In the genomic region with DNA sequence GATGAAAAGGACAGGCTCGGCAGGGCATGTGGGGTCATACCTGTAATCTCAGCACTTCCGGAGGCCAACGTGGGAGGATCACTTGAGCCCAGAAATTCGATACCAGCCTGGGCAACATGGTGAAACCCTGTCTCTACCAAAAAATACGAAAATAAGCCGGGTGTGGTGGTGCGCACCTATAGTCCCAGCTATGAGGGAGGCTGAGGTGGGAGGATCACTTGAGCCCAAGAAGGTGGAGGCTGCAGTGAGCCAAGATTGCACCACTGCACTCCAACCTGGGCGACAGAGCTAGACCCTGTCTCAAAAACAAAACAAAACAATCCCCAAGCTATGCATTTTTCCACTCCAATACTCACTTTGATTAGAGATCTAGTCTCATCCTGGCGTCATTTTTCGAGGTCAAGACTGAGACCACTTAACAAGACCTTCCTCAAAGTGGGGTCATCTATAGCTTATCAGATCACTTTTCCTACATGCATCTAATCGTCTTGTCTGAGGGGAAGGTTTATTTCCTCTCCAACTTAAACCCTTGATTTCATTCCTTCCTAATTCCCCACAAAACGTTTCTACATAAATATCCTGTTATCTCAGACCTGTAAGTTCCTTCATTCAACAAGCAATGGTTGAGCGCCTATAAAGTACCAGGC, we compare ENCODE assay signal across 9 cellular contexts. TPM values are rescaled to one million over a fixed set of nuclear protein-coding genes. Genes with fewer than 3 reads are reported as not detected.
DNase-seq lines count a peak whose midpoint lies in the region; TF ChIP-seq lines count a peak whose summit lies in the region.
"Had no signal": no experiment of that assay in that cellular context is flagged by ENCODE, and none has a peak within 500 bp of the region (broad histone marks: within the 10 kb centered on the region; RNA-seq: fewer than 3 reads in every experiment).

No MANE protein-coding gene starts in this region.

- H3F3A ChIP-seq in Loucy (ENCODE audit: low read depth) (no peaks in the 10 kb centered on the region), neural cell (ENCODE audit: insufficient read depth, low read length, poor library complexity, severe bottlenecking) (no peaks in the 10 kb centered on the region)

- CTCF ChIA-PET in BJ (lab: Yijun Ruan, JAX) = no interaction called here

- TF ChIP-seq EP300 in neural cell (conservative IDR thresholded peaks at IDR 0.05; ENCODE audit: poor library complexity, severe bottlenecking) = no peak

- H4K20me1 ChIP-seq in Loucy (ENCODE audit: insufficient read depth, low read length, poor library complexity, severe bottlenecking) (peaks cover 4% of the 10 kb centered on the region), neural cell (ENCODE audit: insufficient read depth) (no peaks in the 10 kb centered on the region)

- no peaks in the 10 kb centered on the region for H3K9me2 ChIP-seq in Loucy (replicated peaks; ENCODE audit: low read depth, low read length)
- no peaks in the 10 kb centered on the region for H3K9me2 ChIP-seq in neural cell (ENCODE audit: insufficient read depth, low read length)

- H3K79me2 ChIP-seq in Loucy (ENCODE audit: insufficient read depth, low read length) (peaks cover 18% of the 10 kb centered on the region; the same call in 1 of the 2 replicates), neural cell (replicated peaks; ENCODE audit: insufficient read depth, low read length) (no peaks in the 10 kb centered on the region)

- no peak for DNase-seq in BJ (ENCODE audit: low read depth)
- no peak for DNase-seq in effector memory CD4-positive, alpha-beta T cell
- DNase-seq in KBM-7 = no peak
- DNase-seq in HCEC 1CT = no peak
- no peak for DNase-seq in ACHN
- no peak for DNase-seq in GM10266 (ENCODE audit: extremely low spot score)
- DNase-seq: NCI-H2029 treated with DMSO at 0.1 percent for 48 hours had no signal

- H3K9ac ChIP-seq in Loucy (ENCODE audit: low read depth, low read length, poor library complexity, severe bottlenecking) (peak overlapping the region; percentile 76), neural cell (ENCODE audit: low read length) (peak overlapping the region; percentile 80)

- H2AFZ ChIP-seq in Loucy (ENCODE audit: low read length) (no peak overlapping the region), neural cell (ENCODE audit: low read depth, low read length) (no peak overlapping the region)

- TF ChIP-seq RAD21 in neural cell (conservative IDR thresholded peaks at IDR 0.05) = no peak

- POLR2A ChIA-PET in BJ (lab: Charles Lee) = no interaction called here

- H3K9me3 ChIP-seq in Loucy (ENCODE audit: insufficient read depth, low read depth, low read length) = no peaks in the 10 kb centered on the region
- no peaks in the 10 kb centered on the region for H3K9me3 ChIP-seq in effector memory CD4-positive, alpha-beta T cell (ENCODE audit: control insufficient read depth, low read length)
- H3K9me3 ChIP-seq in neural cell (ENCODE audit: low read length) = no peaks in the 10 kb centered on the region

- H3K4me3 ChIP-seq in BJ (ENCODE audit: low read depth, low read length) = peak overlapping the region; percentile 80
- H3K4me3 ChIP-seq in Loucy (ENCODE audit: low read length, poor library complexity, severe bottlenecking) = peak overlapping the region; percentile 91
- peak overlapping the region; percentile 70 for H3K4me3 ChIP-seq in effector memory CD4-positive, alpha-beta T cell (ENCODE audit: insufficient read depth, low read depth, low read length, poor library complexity, severe bottlenecking)
- H3K4me3 ChIP-seq in neural cell (ENCODE audit: low read length) = peak overlapping the region; percentile 83

- H3K36me3 ChIP-seq in BJ (ENCODE audit: control insufficient read depth, insufficient read depth, low read length) = no peaks in the 10 kb centered on the region
- H3K36me3 ChIP-seq in Loucy (ENCODE audit: insufficient read depth, low read length) = no peaks in the 10 kb centered on the region
- no peaks in the 10 kb centered on the region for H3K36me3 ChIP-seq in effector memory CD4-positive, alpha-beta T cell (ENCODE audit: control insufficient read depth, insufficient read depth, low read length)
- no peaks in the 10 kb centered on the region for H3K36me3 ChIP-seq in neural cell (ENCODE audit: insufficient read depth, low read length)

- no peaks in the 10 kb centered on the region for H3K27me3 ChIP-seq in BJ (ENCODE audit: control insufficient read depth, insufficient read depth, low read length)
- H3K27me3 ChIP-seq in Loucy (ENCODE audit: insufficient read depth, low read length, poor library complexity, severe bottlenecking) = no peaks in the 10 kb centered on the region
- H3K27me3 ChIP-seq in effector memory CD4-positive, alpha-beta T cell (replicated peaks; ENCODE audit: control insufficient read depth, insufficient read depth, low read length, poor library complexity, severe bottlenecking) = no peaks in the 10 kb centered on the region
- H3K27me3 ChIP-seq in neural cell (ENCODE audit: insufficient read depth, low read depth, low read length) = no peaks in the 10 kb centered on the region

- H3K4me1 ChIP-seq in Loucy (ENCODE audit: insufficient read depth, low read length, poor library complexity, severe bottlenecking) = no peaks in the 10 kb centered on the region
- peaks cover 5% of the 10 kb centered on the region for H3K4me1 ChIP-seq in effector memory CD4-positive, alpha-beta T cell (ENCODE audit: control insufficient read depth, insufficient read depth, low read length, poor library complexity, severe bottlenecking)

- peak overlapping the region; percentile 90 for H3K27ac ChIP-seq in effector memory CD4-positive, alpha-beta T cell (ENCODE audit: insufficient read depth, low read length, poor library complexity, severe bottlenecking)
- H3K27ac ChIP-seq in neural cell (ENCODE audit: low read length) = peak overlapping the region; percentile 82

- no peak for TF ChIP-seq CTCF in BJ (IDR thresholded peaks at IDR 0.05; ENCODE audit: insufficient read depth, low read depth, low read length)
- no peak for TF ChIP-seq CTCF in Loucy (conservative IDR thresholded peaks at IDR 0.05; ENCODE audit: low read length)
- TF ChIP-seq CTCF in neural cell (IDR thresholded peaks at IDR 0.05; ENCODE audit: poor library complexity, severe bottlenecking) = no peak
- no peak for TF ChIP-seq CTCF in GM10266 (IDR thresholded peaks at IDR 0.05; ENCODE audit: control insufficient read depth, insufficient read depth, low read depth, missing control alignments)

- H3K4me2 ChIP-seq in Loucy (ENCODE audit: low read depth, low read length, poor library complexity, severe bottlenecking) (peak overlapping the region; percentile 80), neural cell (ENCODE audit: low read length) (peak overlapping the region; percentile 48)

- in situ Hi-C loops in KBM-7 (cut with MboI; ENCODE audit: low pct_unique_long_range_greater_than_20kb, low sequenced_read_pairs) (no loop called here), ACHN (cut with HindIII; ENCODE audit: low pct_ligation_motif_present, low pct_unique_long_range_greater_than_20kb, low sequenced_read_pairs) (no loop called here)

TF ChIP-seq in neural cell, 6 proteins besides CTCF, POLR2A, EP300 and RAD21:
- no peak for TF ChIP-seq MXI1 (conservative IDR thresholded peaks at IDR 0.05; ENCODE audit: poor library complexity, severe bottlenecking)
- no peak for TF ChIP-seq SMC3 (conservative IDR thresholded peaks at IDR 0.05; ENCODE audit: poor library complexity)
- no peak for TF ChIP-seq EZH2 (IDR thresholded peaks at IDR 0.05; ENCODE audit: borderline replicate concordance, insufficient read depth, low read length, poor library complexity, severe bottlenecking)
- TF ChIP-seq, protein P1, sequence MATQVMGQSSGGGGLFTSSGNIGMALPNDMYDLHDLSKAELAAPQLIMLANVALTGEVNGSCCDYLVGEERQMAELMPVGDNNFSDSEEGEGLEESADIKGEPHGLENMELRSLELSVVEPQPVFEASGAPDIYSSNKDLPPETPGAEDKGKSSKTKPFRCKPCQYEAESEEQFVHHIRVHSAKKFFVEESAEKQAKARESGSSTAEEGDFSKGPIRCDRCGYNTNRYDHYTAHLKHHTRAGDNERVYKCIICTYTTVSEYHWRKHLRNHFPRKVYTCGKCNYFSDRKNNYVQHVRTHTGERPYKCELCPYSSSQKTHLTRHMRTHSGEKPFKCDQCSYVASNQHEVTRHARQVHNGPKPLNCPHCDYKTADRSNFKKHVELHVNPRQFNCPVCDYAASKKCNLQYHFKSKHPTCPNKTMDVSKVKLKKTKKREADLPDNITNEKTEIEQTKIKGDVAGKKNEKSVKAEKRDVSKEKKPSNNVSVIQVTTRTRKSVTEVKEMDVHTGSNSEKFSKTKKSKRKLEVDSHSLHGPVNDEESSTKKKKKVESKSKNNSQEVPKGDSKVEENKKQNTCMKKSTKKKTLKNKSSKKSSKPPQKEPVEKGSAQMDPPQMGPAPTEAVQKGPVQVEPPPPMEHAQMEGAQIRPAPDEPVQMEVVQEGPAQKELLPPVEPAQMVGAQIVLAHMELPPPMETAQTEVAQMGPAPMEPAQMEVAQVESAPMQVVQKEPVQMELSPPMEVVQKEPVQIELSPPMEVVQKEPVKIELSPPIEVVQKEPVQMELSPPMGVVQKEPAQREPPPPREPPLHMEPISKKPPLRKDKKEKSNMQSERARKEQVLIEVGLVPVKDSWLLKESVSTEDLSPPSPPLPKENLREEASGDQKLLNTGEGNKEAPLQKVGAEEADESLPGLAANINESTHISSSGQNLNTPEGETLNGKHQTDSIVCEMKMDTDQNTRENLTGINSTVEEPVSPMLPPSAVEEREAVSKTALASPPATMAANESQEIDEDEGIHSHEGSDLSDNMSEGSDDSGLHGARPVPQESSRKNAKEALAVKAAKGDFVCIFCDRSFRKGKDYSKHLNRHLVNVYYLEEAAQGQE (IDR thresholded peaks at IDR 0.05; ENCODE audit: borderline replicate concordance) = no peak
- no peak for TF ChIP-seq TAF1 (IDR thresholded peaks at IDR 0.05; ENCODE audit: low read depth)
- no peak for TF ChIP-seq POLR2AphosphoS5 (IDR thresholded peaks at IDR 0.05)

RNA-seq across cellular contexts. Expression of gene NKAP, which starts 1.3 kb away (rescaled TPM):
- polyA plus RNA-seq in BJ (2011; rRNA removed) = 2.1 and 3.1 TPM in 2 replicates
- polyA minus RNA-seq in BJ (2011; rRNA and poly(A)+ RNA removed) = 0.95 and 1.1 TPM in 2 replicates
- 4.7 and 6.3 TPM in 2 replicates for polyA plus RNA-seq in neural cell
- polyA minus RNA-seq in neural cell = 11.9 and 12.8 TPM in 2 replicates

RNA-seq across cellular contexts. Expression of gene AKAP14, which starts 46.6 kb away (rescaled TPM):
- polyA plus RNA-seq in BJ (2011; rRNA removed) (not detected in 2 replicates), neural cell (4.2 TPM in 1 of 2 replicates, not detected in the other)
- polyA minus RNA-seq in BJ (2011; rRNA and poly(A)+ RNA removed) = not detected in 2 replicates
- 4.6 TPM in 1 of 2 replicates, not detected in the other for polyA minus RNA-seq in neural cell
